Comparison of ENCODE assay signal across 30 cellular contexts in genomic region chr13:37289212-37289935, GRCh38.
"Had no signal": no experiment of that assay in that cellular context is flagged by ENCODE, and none has a peak within 500 bp of the region (broad histone marks: within the 10 kb centered on the region; RNA-seq: fewer than 3 reads in every experiment).

No MANE protein-coding gene starts in this region.

- H3K36me3 Mint-ChIP-seq: activated CD4-positive, alpha-beta memory T cell treated with anti-CD3 and anti-CD28 coated beads for 36 hours; activated naive CD4-positive, alpha-beta T cell treated with anti-CD3 and anti-CD28 coated beads, Interleukin-2, amount 50 U/mL, for 72 hours; brain had no signal

- H3K4me1 ChIP-seq: SJSA1 had no signal

- H3K9me3 Mint-ChIP-seq: activated CD4-positive, alpha-beta T cell treated with anti-CD3 and anti-CD28 coated beads, Interleukin-2, amount 10 ng/mL, durations not matched to agents 7 days and 5 days had no signal

- H3K4me1 Mint-ChIP-seq: activated CD4-positive, alpha-beta T cell treated with anti-CD3 and anti-CD28 coated beads, Interleukin-2, amount 10 ng/mL, durations not matched to agents 7 days and 5 days; brain; T-helper 17 cell had no signal

- H3K27me3 ChIP-seq: MG63, SJSA1 had no signal

- H3K9ac ChIP-seq: KMS-11 had no signal

- H3K4me2 ChIP-seq: KMS-11 had no signal

- H3K27me3 Mint-ChIP-seq: activated CD4-positive, alpha-beta memory T cell treated with anti-CD3 and anti-CD28 coated beads for 36 hours; activated CD4-positive, alpha-beta T cell treated with anti-CD3 and anti-CD28 coated beads, Interleukin-2, amount 10 ng/mL, durations not matched to agents 7 days and 5 days; brain; T-helper 17 cell had no signal

- FAIRE-seq: astrocyte had no signal

- ATAC-seq: activated naive CD4-positive, alpha-beta T cell treated with anti-CD3 and anti-CD28 coated beads, Interleukin-2, amount 50 U/mL, for 72 hours; activated T-cell treated with anti-CD3 and anti-CD28 coated beads, Interleukin-2, amount 50 U/mL, for 4 hours; Panc1; T-helper 17 cell had no signal

- DNase-seq: activated CD4-positive, alpha-beta memory T cell treated with anti-CD3 and anti-CD28 coated beads for 36 hours; activated CD4-positive, alpha-beta T cell treated with anti-CD3 and anti-CD28 coated beads, Interleukin-2, amount 10 ng/mL, durations not matched to agents 7 days and 5 days; activated CD4-positive, CD25-positive, alpha-beta regulatory T cell; activated CD8-positive, alpha-beta memory T cell treated with anti-CD3 and anti-CD28 coated beads for 24 hours; activated effector memory CD4-positive, alpha-beta T cell treated with anti-CD3 and anti-CD28 coated beads, Interleukin-2, amount 50 U/mL, for 16 hours; activated naive CD4-positive, alpha-beta T cell treated with Interleukin-2 at 50 U/mL for 16 hours; activated T-cell treated with anti-CD3 and anti-CD28 coated beads, Interleukin-2, amount 50 U/mL, for 4 hours; amygdala; MG63; MV-4-11; NCI-H1105 treated with DMSO at 0.1 percent for 48 hours; NCI-H146; NCI-H187 treated with DMSO at 0.1 percent for 48 hours; NCI-H2081 treated with DMSO at 0.1 percent for 48 hours; NCI-H2171; NCI-H226; NCI-H526 treated with DMSO at 0.1 percent for 48 hours; NK-92 treated with Interleukin-12 subunit alpha and Interleukin-12 subunit beta, amount 100 ng/mL, for 24 hours; OCI-M1; RPMI8226; SHP77; T-helper 17 cell; T1000 had no signal

- H3K4me3 ChIP-seq: MG63, SJSA1 had no signal

- H3K4me3 Mint-ChIP-seq: activated CD4-positive, alpha-beta memory T cell treated with anti-CD3 and anti-CD28 coated beads for 36 hours; activated CD4-positive, alpha-beta T cell treated with anti-CD3 and anti-CD28 coated beads, Interleukin-2, amount 10 ng/mL, durations not matched to agents 7 days and 5 days; activated T-cell treated with anti-CD3 and anti-CD28 coated beads, Interleukin-2, amount 50 U/mL, for 4 hours; brain; T-helper 17 cell had no signal

- H3K9me3 ChIP-seq: SJSA1 had no signal

- H3K27ac Mint-ChIP-seq: activated CD4-positive, alpha-beta memory T cell treated with anti-CD3 and anti-CD28 coated beads for 36 hours; activated CD4-positive, alpha-beta T cell treated with anti-CD3 and anti-CD28 coated beads, Interleukin-2, amount 10 ng/mL, durations not matched to agents 7 days and 5 days; activated naive CD4-positive, alpha-beta T cell treated with anti-CD3 and anti-CD28 coated beads, Interleukin-2, amount 50 U/mL, for 72 hours; brain; T-helper 17 cell had no signal

- H3K36me3 ChIP-seq: MG63, SJSA1 had no signal

- H3K27ac ChIP-seq: KMS-11, SJSA1, VCaP had no signal
